ENCODE assay signal across 15 cellular contexts in genomic region chr15:65827065-65827464, GRCh38. TPM values are rescaled to one million over a fixed set of nuclear protein-coding genes. Genes with fewer than 3 reads are reported as not detected.
A peak's percentile ranks its signal among the peaks of the same experiment; 100 is the strongest.
DNase-seq lines count a peak whose midpoint lies in the region; ATAC-seq, FAIRE-seq and TF ChIP-seq lines count a peak whose summit lies in the region.
"Had no signal": no experiment of that assay in that cellular context is flagged by ENCODE, and none has a peak within 500 bp of the region (broad histone marks: within the 10 kb centered on the region; RNA-seq: fewer than 3 reads in every experiment).

No MANE protein-coding gene starts in this region.

- H3K36me3 ChIP-seq in astrocyte (ENCODE audit: insufficient read depth, low read length) (no peaks in the 10 kb centered on the region), neuronal stem cell (replicated peaks in 1 of 2; ENCODE audit: control insufficient read depth in 2 of 2, insufficient read depth in 2 of 2, low read length in 2 of 2) (no peaks in the 10 kb centered on the region)
- H3K36me3 ChIP-seq: breast epithelium, suprapubic skin had no signal

- no peaks in the 10 kb centered on the region for H3K79me1 ChIP-seq in neuronal stem cell (ENCODE audit: low read depth, low read length)

- no peak overlapping the region for H2BK120ac ChIP-seq in neuronal stem cell (ENCODE audit: low read depth, low read length)

- no peak overlapping the region for H3K4me3 Mint-ChIP-seq in astrocyte (ENCODE audit: unreplicated experiment)

- H3K4me1 Mint-ChIP-seq in astrocyte (ENCODE audit: low read depth, unreplicated experiment): no peaks in the 10 kb centered on the region

- H4K91ac ChIP-seq in neuronal stem cell (ENCODE audit: low read depth, low read length, poor library complexity): no peak overlapping the region

- H4K8ac ChIP-seq in neuronal stem cell (ENCODE audit: low read depth, low read length): no peak overlapping the region

- peak; percentile 19 for DNase-seq in DMS53 (lab: John Stamatoyannopoulos, UW)
- no peak for DNase-seq in DMS53 treated with DMSO at 0.1 percent for 48 hours (lab: John Stamatoyannopoulos, UW; ENCODE audit: unreplicated experiment)
- peak; percentile 23 to 28 for DNase-seq in Kasumi-1 (lab: John Stamatoyannopoulos, UW)
- no peak for DNase-seq in astrocyte (ENCODE audit: low read depth)
- no peak for DNase-seq in neuronal stem cell (ENCODE audit: low spot score)
- DNase-seq in SHP77 treated with DMSO at 0.1 percent for 48 hours (lab: John Stamatoyannopoulos, UW): no peak
- DNase-seq in cortex of kidney (lab: John Stamatoyannopoulos, UW): no peak
- DNase-seq: HCEC 1CT, head of caudate nucleus, NCI-H1092 treated with DMSO at 0.1 percent for 48 hours had no signal

- H3K27ac ChIP-seq in astrocyte (ENCODE audit: low read depth, low read length) (no peak overlapping the region), neuronal stem cell (replicated peaks; ENCODE audit: low read length) (no peak overlapping the region)
- H3K27ac ChIP-seq: 22Rv1, breast epithelium, suprapubic skin had no signal

- H3K4me3 ChIP-seq in astrocyte (ENCODE audit: insufficient read depth, low read depth, low read length) (no peak overlapping the region), neuronal stem cell (ENCODE audit: low read length in 2 of 2) (no peak overlapping the region)
- H3K4me3 ChIP-seq: breast epithelium, suprapubic skin had no signal

- H3K9ac ChIP-seq in astrocyte (ENCODE audit: low read length): no peak overlapping the region
- no peak overlapping the region for H3K9ac ChIP-seq in neuronal stem cell (ENCODE audit: low read depth, low read length, poor library complexity)

- no peak for FAIRE-seq in astrocyte (lab: Jason Lieb, UNC)
- FAIRE-seq: GM19239 had no signal

- H3K4me1 ChIP-seq in astrocyte (ENCODE audit: insufficient read depth, low read length) (no peaks in the 10 kb centered on the region), neuronal stem cell (ENCODE audit: control insufficient read depth in 2 of 2, insufficient read depth in 1 of 2, low read depth in 1 of 2, low read length in 2 of 2) (no peaks in the 10 kb centered on the region)
- H3K4me1 ChIP-seq: breast epithelium had no signal

- no peaks in the 10 kb centered on the region for H3K36me3 Mint-ChIP-seq in astrocyte (ENCODE audit: low read depth, unreplicated experiment)

- H3K27ac Mint-ChIP-seq in astrocyte (ENCODE audit: unreplicated experiment): peak overlapping the region; percentile 34

- TF ChIP-seq CTCF in astrocyte (IDR thresholded peaks at IDR 0.05; ENCODE audit: insufficient read depth, low read depth, low read length): no peak

- H3K4me2 ChIP-seq in astrocyte (ENCODE audit: low read length) (no peak overlapping the region), neuronal stem cell (ENCODE audit: insufficient read depth, low read length, poor library complexity, severe bottlenecking) (no peak overlapping the region)

- no peak overlapping the region for H3K23ac ChIP-seq in neuronal stem cell (ENCODE audit: low read depth, low read length, poor library complexity)

- H3K9me3 Mint-ChIP-seq in astrocyte (ENCODE audit: unreplicated experiment): no peaks in the 10 kb centered on the region

- H3K27me3 ChIP-seq in astrocyte (ENCODE audit: insufficient read depth, low read length) (no peaks in the 10 kb centered on the region), neuronal stem cell (ENCODE audit: control insufficient read depth in 3 of 3, insufficient read depth in 3 of 3, low read depth in 1 of 3, low read length in 3 of 3) (no peaks in the 10 kb centered on the region)
- H3K27me3 ChIP-seq: breast epithelium, suprapubic skin had no signal

- no peaks in the 10 kb centered on the region for H3K9me3 ChIP-seq in astrocyte (ENCODE audit: insufficient read depth, low read depth, low read length)
- H3K9me3 ChIP-seq in neuronal stem cell (replicated peaks in 1 of 2; ENCODE audit: control insufficient read depth in 2 of 2, insufficient read depth in 1 of 2, low read depth in 1 of 2, low read length in 2 of 2): no peaks in the 10 kb centered on the region
- H3K9me3 ChIP-seq: breast epithelium, suprapubic skin had no signal

- no peak overlapping the region for H2BK5ac ChIP-seq in neuronal stem cell (ENCODE audit: low read length)

- WGBS in neuronal stem cell (ENCODE audit: extremely low coverage in 2 of 2, insufficient read length in 2 of 2, insufficient replicate concordance in 1 of 2), 2 donors: no CpG with 5 or more reads among the region's 3 CpGs

- H2AK5ac ChIP-seq in neuronal stem cell (ENCODE audit: low read depth, low read length): no peak overlapping the region

- H3K14ac ChIP-seq in neuronal stem cell (ENCODE audit: low read length): no peak overlapping the region

- no peak overlapping the region for H3K4ac ChIP-seq in neuronal stem cell (ENCODE audit: low read length)

- no peak overlapping the region for H2BK12ac ChIP-seq in neuronal stem cell (ENCODE audit: low read length)

- no peaks in the 10 kb centered on the region for H3K79me2 ChIP-seq in astrocyte (ENCODE audit: insufficient read depth, low read length)

- no peaks in the 10 kb centered on the region for H4K20me1 ChIP-seq in astrocyte (ENCODE audit: insufficient read depth, low read length)

- H3K18ac ChIP-seq in neuronal stem cell (ENCODE audit: low read length): no peak overlapping the region

- no peaks in the 10 kb centered on the region for H3K27me3 Mint-ChIP-seq in astrocyte (ENCODE audit: low read depth, unreplicated experiment)

- H2AFZ ChIP-seq in astrocyte (ENCODE audit: low read depth, low read length) (no peak overlapping the region), neuronal stem cell (ENCODE audit: low read length) (peak overlapping the region; percentile 33)

- H2BK15ac ChIP-seq in neuronal stem cell (ENCODE audit: low read length): no peak overlapping the region

- ATAC-seq in GM21825 (IDR thresholded peaks at IDR 0.05; ENCODE audit: unreplicated experiment): no peak

RNA-seq across cellular contexts. Expression of gene DENND4A, which starts 35.0 kb away (rescaled TPM):
- 13.9 and 15.8 TPM in 2 replicates for total RNA-seq in astrocyte
- 3.2 TPM for polyA plus RNA-seq in neuronal stem cell (2013, experiment 1 of 2)
- polyA plus RNA-seq in neuronal stem cell (2013, experiment 2 of 2): 3.2 TPM

RNA-seq across cellular contexts. Expression of gene RAB11A, which starts 42.2 kb away (rescaled TPM):
- 233 and 247 TPM in 2 replicates for total RNA-seq in astrocyte
- polyA plus RNA-seq in neuronal stem cell (2013, experiment 1 of 2): 328 TPM
- 322 TPM for polyA plus RNA-seq in neuronal stem cell (2013, experiment 2 of 2)

Comparison
In these comparisons a context has a peak if more than half of its experiments do, and no peak if none do; other contexts are left out.
1. DNase-seq: peak in DMS53 (single experiment) and Kasumi-1 (2 of 2); none in DMS53 treated with DMSO at 0.1 percent for 48 hours (single experiment), astrocyte (single experiment), neuronal stem cell (single experiment), SHP77 treated with DMSO at 0.1 percent for 48 hours (single experiment) and cortex of kidney (single experiment).